43 cellular contexts compared by ENCODE assay signal in genomic region chr20:38672504-38672903, GRCh38. TPM values are rescaled to one million over a fixed set of nuclear protein-coding genes. Genes with fewer than 3 reads are reported as not detected.
"Had no signal": no experiment of that assay in that cellular context is flagged by ENCODE, and none has a peak within 500 bp of the region (broad histone marks: within the 10 kb centered on the region; RNA-seq: fewer than 3 reads in every experiment).

No MANE protein-coding gene starts in this region.

- H3K27ac Mint-ChIP-seq: activated B cell treated with CpG ODN at 0.5 μM for 24 hours; activated CD4-positive, alpha-beta memory T cell treated with anti-CD3 and anti-CD28 coated beads for 36 hours; activated CD8-positive, alpha-beta memory T cell treated with anti-CD3 and anti-CD28 coated beads, Interleukin-2, amount 10 ng/mL, durations not matched to agents 7 days and 5 days; activated CD8-positive, alpha-beta T cell treated with anti-CD3 and anti-CD28 coated beads, Interleukin-2, amount 10 ng/mL, durations not matched to agents 7 days and 5 days; activated naive CD4-positive, alpha-beta T cell treated with anti-CD3 and anti-CD28 coated beads for 36 hours; activated naive CD4-positive, alpha-beta T cell treated with anti-CD3 and anti-CD28 coated beads, Interleukin-2, amount 50 U/mL, for 24 hours; activated naive CD8-positive, alpha-beta T cell treated with anti-CD3 and anti-CD28 coated beads for 36 hours; activated naive CD8-positive, alpha-beta T cell treated with anti-CD3 and anti-CD28 coated beads, Interleukin-2, amount 50 U/mL, for 24 hours; activated T-helper 1 cell treated with anti-CD3 and anti-CD28 coated beads, Interleukin-12 subunit alpha, Interleukin-12 subunit beta, Interleukin-2, Interleukin-4 antibody, amounts not matched to agents 30 ng/mL and 10 ng/mL and 1 ng/mL, durations not matched to agents 14 hours and 24 hours and 36 hours; activated T-helper 2 cell treated with anti-CD3 and anti-CD28 coated beads, Interferon-gamma antibody, Interleukin-2, Interleukin-4, amounts not matched to agents 10 μg/mL and 5 μg/mL and 100 μg/mL, durations not matched to agents 14 hours and 24 hours and 36 hours; dendritic cell treated with granulocyte-macrophage colony-stimulating factor and Interleukin-4, amounts not matched to agents 40 ng/mL and 50 ng/mL, for 4 days; T-helper 17 cell; T-helper 2 cell treated with Interferon-gamma antibody and Interleukin-4, amounts not matched to agents 5 μg/mL and 100 μg/mL, for 36 hours had no signal

- H3K36me3 ChIP-seq: adrenal gland, breast epithelium, cardiac muscle cell, esophagus squamous epithelium, gastroesophageal sphincter, WERI-Rb-1 had no signal

- FAIRE-seq: endometrium, endothelial cell of umbilical vein had no signal

- H3K27me3 ChIP-seq: body of pancreas had no signal

- H3K4me1 ChIP-seq: breast epithelium had no signal

- H3K27ac ChIP-seq: adrenal gland, body of pancreas, breast epithelium, cardiac muscle cell, coronary artery, epithelial cell of prostate, esophagus squamous epithelium, gastroesophageal sphincter, WERI-Rb-1 had no signal

- H3K9me3 Mint-ChIP-seq: activated B cell treated with CpG ODN at 0.5 μM for 24 hours; activated CD4-positive, alpha-beta memory T cell treated with anti-CD3 and anti-CD28 coated beads for 36 hours; activated naive CD4-positive, alpha-beta T cell treated with anti-CD3 and anti-CD28 coated beads for 36 hours; activated naive CD4-positive, alpha-beta T cell treated with anti-CD3 and anti-CD28 coated beads, Interleukin-2, amount 50 U/mL, for 24 hours; activated naive CD8-positive, alpha-beta T cell treated with anti-CD3 and anti-CD28 coated beads, Interleukin-2, amount 50 U/mL, for 24 hours; activated T-helper 1 cell treated with anti-CD3 and anti-CD28 coated beads, Interleukin-12 subunit alpha, Interleukin-12 subunit beta, Interleukin-2, Interleukin-4 antibody, amounts not matched to agents 30 ng/mL and 10 ng/mL and 1 ng/mL, durations not matched to agents 14 hours and 24 hours and 36 hours; activated T-helper 2 cell treated with anti-CD3 and anti-CD28 coated beads, Interferon-gamma antibody, Interleukin-2, Interleukin-4, amounts not matched to agents 10 μg/mL and 5 μg/mL and 100 μg/mL, durations not matched to agents 14 hours and 24 hours and 36 hours; dendritic cell treated with granulocyte-macrophage colony-stimulating factor and Interleukin-4, amounts not matched to agents 40 ng/mL and 50 ng/mL, for 4 days; T-helper 2 cell treated with Interferon-gamma antibody and Interleukin-4, amounts not matched to agents 5 μg/mL and 100 μg/mL, for 36 hours had no signal

- H3K4me3 ChIP-seq: adrenal gland, body of pancreas, breast epithelium, cardiac muscle cell, coronary artery, esophagus squamous epithelium, gastroesophageal sphincter had no signal

- H3K36me3 Mint-ChIP-seq: activated CD4-positive, alpha-beta memory T cell treated with anti-CD3 and anti-CD28 coated beads for 36 hours; activated CD8-positive, alpha-beta memory T cell treated with anti-CD3 and anti-CD28 coated beads, Interleukin-2, amount 10 ng/mL, durations not matched to agents 7 days and 5 days; activated naive CD4-positive, alpha-beta T cell treated with anti-CD3 and anti-CD28 coated beads, Interleukin-2, amount 50 U/mL, for 24 hours; activated naive CD8-positive, alpha-beta T cell treated with anti-CD3 and anti-CD28 coated beads for 36 hours had no signal

- DNase-seq: activated B cell treated with CpG ODN at 0.5 μM for 24 hours; activated CD4-positive, alpha-beta memory T cell treated with anti-CD3 and anti-CD28 coated beads for 36 hours; activated CD4-positive, alpha-beta T cell treated with anti-CD3 and anti-CD28 coated beads for 48 hours; activated CD8-positive, alpha-beta memory T cell treated with anti-CD3 and anti-CD28 coated beads, Interleukin-2, amount 10 ng/mL, durations not matched to agents 7 days and 5 days; activated CD8-positive, alpha-beta memory T cell treated with anti-CD3 and anti-CD28 coated beads, Interleukin-2, amount 50 U/mL, for 4 hours; activated CD8-positive, alpha-beta T cell treated with anti-CD3 and anti-CD28 coated beads, Interleukin-2, amount 10 ng/mL, durations not matched to agents 7 days and 5 days; activated effector memory CD4-positive, alpha-beta T cell treated with anti-CD3 and anti-CD28 coated beads, Interleukin-2, amount 50 U/mL, for 16 hours; activated naive CD4-positive, alpha-beta T cell treated with anti-CD3 and anti-CD28 coated beads for 36 hours; activated naive CD8-positive, alpha-beta T cell treated with anti-CD3 and anti-CD28 coated beads for 36 hours; activated naive CD8-positive, alpha-beta T cell treated with anti-CD3 and anti-CD28 coated beads, Interleukin-2, amount 50 U/mL, for 24 hours; activated T-cell treated with anti-CD3 and anti-CD28 coated beads, Interleukin-2, amount 50 U/mL, for 1 hour; activated T-cell treated with anti-CD3 and anti-CD28 coated beads, Interleukin-2, amount 50 U/mL, for 48 hours; adrenal gland; amygdala; aorta; body of pancreas; central memory CD4-positive, alpha-beta T cell; cerebellar nuclear complex; effector CD4-positive, alpha-beta T cell; esophagus squamous epithelium; foreskin melanocyte; T-helper 1 cell; T-helper 17 cell; T1000; WERI-Rb-1 had no signal

- H3K9me3 ChIP-seq: adrenal gland, body of pancreas, breast epithelium, esophagus squamous epithelium, gastroesophageal sphincter had no signal

- ATAC-seq: activated CD4-positive, CD25-positive, alpha-beta regulatory T cell treated with anti-CD3 and anti-CD28 coated beads, Interleukin-2, amount 50 U/mL, for 24 hours; activated CD8-positive, alpha-beta memory T cell treated with anti-CD3 and anti-CD28 coated beads, Interleukin-2, amount 10 ng/mL, durations not matched to agents 7 days and 5 days; activated CD8-positive, alpha-beta T cell treated with anti-CD3 and anti-CD28 coated beads, Interleukin-2, amount 10 ng/mL, durations not matched to agents 7 days and 5 days; activated naive CD8-positive, alpha-beta T cell treated with anti-CD3 and anti-CD28 coated beads, Interleukin-2, amount 50 U/mL, for 24 hours; body of pancreas; gastroesophageal sphincter; T-helper 17 cell had no signal

- H3K4me3 Mint-ChIP-seq: activated CD4-positive, alpha-beta memory T cell treated with anti-CD3 and anti-CD28 coated beads for 36 hours; activated CD8-positive, alpha-beta memory T cell treated with anti-CD3 and anti-CD28 coated beads, Interleukin-2, amount 10 ng/mL, durations not matched to agents 7 days and 5 days; dendritic cell treated with granulocyte-macrophage colony-stimulating factor and Interleukin-4, amounts not matched to agents 40 ng/mL and 50 ng/mL, for 4 days had no signal

RNA-seq across cellular contexts. Expression of gene SLC32A1, which starts 51.8 kb away (rescaled TPM):
- total RNA-seq: activated B cell treated with CpG ODN at 0.5 μM for 24 hours; activated CD4-positive, alpha-beta memory T cell treated with anti-CD3 and anti-CD28 coated beads for 36 hours; activated CD8-positive, alpha-beta memory T cell treated with anti-CD3 and anti-CD28 coated beads for 36 hours; activated CD8-positive, alpha-beta memory T cell treated with anti-CD3 and anti-CD28 coated beads, Interleukin-2, amount 10 ng/mL, durations not matched to agents 7 days and 5 days; activated CD8-positive, alpha-beta T cell treated with anti-CD3 and anti-CD28 coated beads, Interleukin-2, amount 10 ng/mL, durations not matched to agents 7 days and 5 days; activated naive CD4-positive, alpha-beta T cell treated with anti-CD3 and anti-CD28 coated beads for 36 hours; activated naive CD8-positive, alpha-beta T cell treated with anti-CD3 and anti-CD28 coated beads for 36 hours; activated T-helper 1 cell treated with anti-CD3 and anti-CD28 coated beads, Interleukin-12 subunit alpha, Interleukin-12 subunit beta, Interleukin-2, Interleukin-4 antibody, amounts not matched to agents 30 ng/mL and 10 ng/mL and 1 ng/mL, durations not matched to agents 14 hours and 24 hours and 36 hours; activated T-helper 2 cell treated with anti-CD3 and anti-CD28 coated beads, Interferon-gamma antibody, Interleukin-2, Interleukin-4, amounts not matched to agents 10 μg/mL and 5 μg/mL and 100 μg/mL, durations not matched to agents 14 hours and 24 hours and 36 hours; adrenal gland; aorta; body of pancreas; breast epithelium; cardiac muscle cell; endothelial cell of umbilical vein; esophagus squamous epithelium; fibroblast of lung; fibroblast of villous mesenchyme; gastroesophageal sphincter; glomerular endothelial cell; T-helper 17 cell had no signal
- polyA plus RNA-seq: aorta, cardiac muscle cell, esophagus, fibroblast of lung had no signal
